In the genomic region with DNA sequence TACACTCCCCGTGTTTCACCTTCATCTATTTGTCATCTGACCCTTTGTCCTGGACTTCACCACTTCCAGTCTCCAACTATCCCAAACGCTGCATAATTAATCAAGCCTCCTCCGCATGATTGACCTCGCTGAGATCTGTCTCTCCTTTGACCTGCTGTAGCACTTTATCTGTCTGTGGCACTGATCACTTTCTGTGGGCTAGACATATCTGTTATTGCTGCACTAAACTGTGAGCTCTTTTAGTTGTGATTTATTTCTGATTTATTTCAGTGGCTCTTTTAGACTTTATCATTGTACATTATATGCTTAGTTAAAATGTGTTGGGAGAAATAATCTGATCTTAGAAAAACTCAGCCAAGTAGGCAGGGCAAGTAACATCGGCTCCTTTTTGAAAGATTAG, we compare ENCODE assay signal across 29 cellular contexts.
"Had no signal": no experiment of that assay in that cellular context is flagged by ENCODE, and none has a peak within 500 bp of the region (broad histone marks: within the 10 kb centered on the region; RNA-seq: fewer than 3 reads in every experiment).

No MANE protein-coding gene starts in this region.

- H3K9me3 Mint-ChIP-seq: dendritic cell treated with granulocyte-macrophage colony-stimulating factor and Interleukin-4, amounts not matched to agents 40 ng/mL and 50 ng/mL, for 4 days; effector memory CD8-positive, alpha-beta T cell; endodermal cell had no signal

- H3K4me3 ChIP-seq: colonic mucosa, coronary artery, dorsolateral prefrontal cortex, esophagus muscularis mucosa, esophagus squamous epithelium, gastrocnemius medialis, gastroesophageal sphincter, heart left ventricle, heart right ventricle had no signal

- H3K9me3 ChIP-seq: colonic mucosa, esophagus muscularis mucosa, esophagus squamous epithelium, gastrocnemius medialis, gastroesophageal sphincter, heart left ventricle, heart right ventricle had no signal

- H3K27me3 ChIP-seq: colonic mucosa, dorsolateral prefrontal cortex, esophagus muscularis mucosa, esophagus squamous epithelium, foreskin keratinocyte, gastrocnemius medialis, gastroesophageal sphincter, heart left ventricle, heart right ventricle had no signal

- H3K4me1 ChIP-seq: colonic mucosa, esophagus muscularis mucosa, esophagus squamous epithelium, foreskin keratinocyte, gastrocnemius medialis, gastroesophageal sphincter, heart right ventricle had no signal

- DNase-seq: colonic mucosa; cortex of kidney; dermis blood vessel endothelial cell; dorsolateral prefrontal cortex; effector CD4-positive, alpha-beta T cell; effector CD8-positive, alpha-beta T cell; effector memory CD4-positive, alpha-beta T cell; effector memory CD8-positive, alpha-beta T cell; endodermal cell; erythroblast; esophagus squamous epithelium; foreskin fibroblast; foreskin keratinocyte; foreskin melanocyte; gastrocnemius medialis; glutamatergic neuron; head of caudate nucleus; heart left ventricle; heart right ventricle had no signal

- H3K27ac ChIP-seq: colonic mucosa, coronary artery, dorsolateral prefrontal cortex, epithelial cell of prostate, esophagus muscularis mucosa, esophagus squamous epithelium, foreskin keratinocyte, gastrocnemius medialis, gastroesophageal sphincter, heart left ventricle, heart right ventricle had no signal

- FAIRE-seq: colon, endometrium, endothelial cell of umbilical vein, frontal cortex had no signal

- H3K4me3 Mint-ChIP-seq: dendritic cell treated with granulocyte-macrophage colony-stimulating factor and Interleukin-4, amounts not matched to agents 40 ng/mL and 50 ng/mL, for 4 days; effector memory CD8-positive, alpha-beta T cell; endodermal cell had no signal

- H3K27me3 Mint-ChIP-seq: dendritic cell treated with granulocyte-macrophage colony-stimulating factor and Interleukin-4, amounts not matched to agents 40 ng/mL and 50 ng/mL, for 4 days; effector memory CD8-positive, alpha-beta T cell had no signal

- H3K27ac Mint-ChIP-seq: dendritic cell treated with granulocyte-macrophage colony-stimulating factor and Interleukin-4, amounts not matched to agents 40 ng/mL and 50 ng/mL, for 4 days; effector memory CD8-positive, alpha-beta T cell; endodermal cell had no signal

- ATAC-seq: effector memory CD8-positive, alpha-beta T cell; esophagus mucosa; foreskin keratinocyte; gastrocnemius medialis; gastroesophageal sphincter; heart left ventricle; heart right ventricle had no signal

- H3K36me3 ChIP-seq: colonic mucosa had no signal
